ENCODE assay signal across 17 cellular contexts in the genomic region with DNA sequence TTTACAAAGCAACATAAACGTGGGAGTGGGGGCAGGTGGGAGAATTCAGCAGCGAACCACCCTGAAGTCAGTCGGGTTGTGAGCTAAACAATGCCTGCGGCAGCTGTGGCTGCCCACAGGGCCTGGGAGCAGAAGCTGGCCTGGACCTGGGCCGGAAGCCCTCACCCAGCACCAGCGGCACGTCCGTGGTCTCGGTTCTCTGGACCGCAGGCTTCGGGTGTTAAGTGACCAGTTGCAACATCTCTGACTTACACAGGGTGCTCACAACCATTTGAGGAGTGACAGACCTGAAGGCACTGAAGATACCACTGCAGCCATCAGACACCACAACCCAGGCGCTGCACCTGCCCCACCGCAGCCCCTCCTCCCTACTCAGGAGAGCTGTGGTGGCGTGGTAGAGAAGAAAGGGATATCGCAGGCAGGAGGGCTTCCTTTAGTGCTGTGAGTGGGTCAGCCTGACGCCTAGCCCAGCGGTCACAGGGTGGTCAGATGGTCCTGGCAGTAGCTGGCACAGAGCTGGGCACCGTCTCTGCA. TPM values are rescaled to one million over a fixed set of nuclear protein-coding genes. Genes with fewer than 3 reads are reported as not detected.
"Had no signal": no experiment of that assay in that cellular context is flagged by ENCODE, and none has a peak within 500 bp of the region (broad histone marks: within the 10 kb centered on the region; RNA-seq: fewer than 3 reads in every experiment).

No MANE protein-coding gene starts in this region.

- H3K36me3 Mint-ChIP-seq: activated naive CD8-positive, alpha-beta T cell treated with anti-CD3 and anti-CD28 coated beads, Interleukin-2, amount 10 ng/mL, durations not matched to agents 7 days and 5 days; mesothelial cell of epicardium; naive thymus-derived CD4-positive, alpha-beta T cell had no signal

- ATAC-seq: activated CD8-positive, alpha-beta T cell treated with anti-CD3 and anti-CD28 coated beads, Interleukin-2, amount 10 ng/mL, durations not matched to agents 7 days and 5 days; naive thymus-derived CD4-positive, alpha-beta T cell; stimulated activated naive CD8-positive, alpha-beta T cell treated with anti-CD3 and anti-CD28 coated beads, Interleukin-15, amount 100 ng/mL, for 72 hours had no signal

- H3K9me3 Mint-ChIP-seq: activated naive CD8-positive, alpha-beta T cell treated with anti-CD3 and anti-CD28 coated beads, Interleukin-2, amount 10 ng/mL, durations not matched to agents 7 days and 5 days; endodermal cell; mesothelial cell of epicardium; naive thymus-derived CD4-positive, alpha-beta T cell; stimulated activated naive CD8-positive, alpha-beta T cell treated with anti-CD3 and anti-CD28 coated beads, Interleukin-15, amount 100 ng/mL, for 72 hours had no signal

- DNase-seq: activated CD4-positive, alpha-beta T cell treated with anti-CD3 and anti-CD28 coated beads for 48 hours; activated CD8-positive, alpha-beta memory T cell treated with anti-CD3 and anti-CD28 coated beads, Interleukin-2, amount 50 U/mL, for 48 hours; activated CD8-positive, alpha-beta T cell treated with anti-CD3 and anti-CD28 coated beads, Interleukin-2, amount 10 ng/mL, durations not matched to agents 7 days and 5 days; activated naive CD8-positive, alpha-beta T cell treated with anti-CD3 and anti-CD28 coated beads, Interleukin-2, amount 10 ng/mL, durations not matched to agents 7 days and 5 days; endodermal cell; erythroblast; hippocampal formation; kidney glomerular epithelial cell; naive thymus-derived CD4-positive, alpha-beta T cell; stimulated activated CD4-positive, alpha-beta T cell treated with anti-CD3 and anti-CD28 coated beads, Interleukin-15, amount 100 ng/mL, for 24 hours; stimulated activated CD4-positive, alpha-beta T cell treated with anti-CD3 and anti-CD28 coated beads, Interleukin-4, amount 100 ng/mL, for 4 hours; stimulated activated naive CD8-positive, alpha-beta T cell treated with anti-CD3 and anti-CD28 coated beads, Interleukin-15, amount 100 ng/mL, for 72 hours; testis had no signal

- H3K4me3 Mint-ChIP-seq: activated CD8-positive, alpha-beta T cell treated with anti-CD3 and anti-CD28 coated beads, Interleukin-2, amount 10 ng/mL, durations not matched to agents 7 days and 5 days; activated naive CD8-positive, alpha-beta T cell treated with anti-CD3 and anti-CD28 coated beads, Interleukin-2, amount 10 ng/mL, durations not matched to agents 7 days and 5 days; endodermal cell; stimulated activated naive CD8-positive, alpha-beta T cell treated with anti-CD3 and anti-CD28 coated beads, Interleukin-15, amount 100 ng/mL, for 72 hours had no signal

- H3K4me1 Mint-ChIP-seq: endodermal cell had no signal

- H3K27ac Mint-ChIP-seq: activated CD8-positive, alpha-beta T cell treated with anti-CD3 and anti-CD28 coated beads, Interleukin-2, amount 10 ng/mL, durations not matched to agents 7 days and 5 days; activated naive CD8-positive, alpha-beta T cell treated with anti-CD3 and anti-CD28 coated beads, Interleukin-2, amount 10 ng/mL, durations not matched to agents 7 days and 5 days; endodermal cell; mesothelial cell of epicardium; stimulated activated naive CD8-positive, alpha-beta T cell treated with anti-CD3 and anti-CD28 coated beads, Interleukin-15, amount 100 ng/mL, for 72 hours had no signal

RNA-seq across cellular contexts. Expression of a gene that starts 33.8 kb away (rescaled TPM):
- total RNA-seq: activated CD8-positive, alpha-beta T cell treated with anti-CD3 and anti-CD28 coated beads, Interleukin-2, amount 10 ng/mL, durations not matched to agents 7 days and 5 days; chondrocyte; dermis microvascular lymphatic vessel endothelial cell; osteocyte had no signal
